1 cellular context compared by ENCODE assay signal in the genomic region with DNA sequence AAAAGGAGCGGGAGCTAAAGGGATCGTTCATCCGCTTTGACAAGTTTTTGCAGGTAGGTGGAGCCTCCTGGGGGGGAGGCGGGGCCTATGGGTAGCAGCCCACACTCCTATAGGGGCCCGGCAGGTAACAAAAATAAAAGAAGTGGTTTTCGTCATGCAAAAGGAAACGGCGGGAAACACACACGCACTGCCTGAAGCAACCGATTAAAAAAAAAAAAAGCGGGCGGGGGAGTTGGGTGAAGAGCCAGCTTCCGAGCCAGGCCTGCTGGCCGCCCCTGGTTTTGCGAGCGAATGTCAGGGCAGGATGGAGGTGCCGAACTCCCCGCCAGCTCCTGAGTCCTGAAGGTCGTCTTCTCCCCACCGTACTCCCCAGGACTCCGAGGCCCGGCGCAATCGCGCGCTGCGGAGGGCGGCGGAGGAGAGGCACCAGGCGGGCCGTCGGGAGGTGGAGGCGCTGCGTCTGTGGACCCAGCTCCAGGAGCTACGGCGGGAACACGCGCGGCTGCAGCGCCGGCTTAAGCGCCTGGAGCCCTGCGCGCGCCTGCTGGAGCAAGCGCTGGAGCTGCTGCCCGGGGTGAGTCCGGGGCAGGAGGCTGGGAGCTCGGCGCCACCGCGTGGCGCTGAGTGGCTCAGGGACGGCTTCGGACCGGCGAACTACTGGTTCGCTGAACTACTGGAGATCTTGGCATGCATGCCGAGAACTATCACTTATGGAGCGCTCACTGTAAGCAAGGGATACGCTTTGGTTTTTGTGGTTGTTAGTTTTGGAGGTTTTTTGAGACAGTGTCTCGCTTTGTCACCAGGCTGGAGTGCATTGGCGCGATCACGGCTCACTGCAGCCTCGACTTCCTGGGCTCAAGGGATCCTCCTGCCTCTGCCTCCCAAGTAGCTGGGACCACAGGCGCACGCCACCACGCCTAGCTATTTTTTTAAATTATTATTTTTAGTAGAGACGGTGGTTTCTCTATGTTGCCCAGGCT.
TF ChIP-seq lines count a peak whose summit lies in the region.

No MANE protein-coding gene starts in this region.

TF ChIP-seq in HepG2, 621 proteins besides CTCF, POLR2A, EP300 and RAD21 (continued from another document and continues in another):
- TF ChIP-seq, protein P1, sequence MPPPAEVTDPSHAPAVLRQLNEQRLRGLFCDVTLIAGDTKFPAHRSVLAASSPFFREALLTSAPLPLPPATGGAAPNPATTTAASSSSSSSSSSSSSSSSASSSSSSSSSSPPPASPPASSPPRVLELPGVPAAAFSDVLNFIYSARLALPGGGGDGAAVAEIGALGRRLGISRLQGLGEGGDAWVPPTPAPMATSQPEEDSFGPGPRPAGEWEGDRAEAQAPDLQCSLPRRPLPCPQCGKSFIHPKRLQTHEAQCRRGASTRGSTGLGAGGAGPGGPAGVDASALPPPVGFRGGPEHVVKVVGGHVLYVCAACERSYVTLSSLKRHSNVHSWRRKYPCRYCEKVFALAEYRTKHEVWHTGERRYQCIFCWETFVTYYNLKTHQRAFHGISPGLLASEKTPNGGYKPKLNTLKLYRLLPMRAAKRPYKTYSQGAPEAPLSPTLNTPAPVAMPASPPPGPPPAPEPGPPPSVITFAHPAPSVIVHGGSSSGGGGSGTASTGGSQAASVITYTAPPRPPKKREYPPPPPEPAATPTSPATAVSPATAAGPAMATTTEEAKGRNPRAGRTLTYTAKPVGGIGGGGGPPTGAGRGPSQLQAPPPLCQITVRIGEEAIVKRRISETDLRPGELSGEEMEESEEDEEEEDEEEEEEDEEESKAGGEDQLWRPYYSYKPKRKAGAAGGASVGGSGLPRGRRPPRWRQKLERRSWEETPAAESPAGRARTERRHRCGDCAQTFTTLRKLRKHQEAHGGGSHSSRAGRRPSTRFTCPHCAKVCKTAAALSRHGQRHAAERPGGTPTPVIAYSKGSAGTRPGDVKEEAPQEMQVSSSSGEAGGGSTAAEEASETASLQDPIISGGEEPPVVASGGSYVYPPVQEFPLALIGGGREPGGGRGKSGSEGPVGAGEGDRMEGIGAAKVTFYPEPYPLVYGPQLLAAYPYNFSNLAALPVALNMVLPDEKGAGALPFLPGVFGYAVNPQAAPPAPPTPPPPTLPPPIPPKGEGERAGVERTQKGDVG (CRISPR knock-in tag; IDR thresholded peaks at IDR 0.05; ENCODE audit: borderline replicate concordance) = no peak
- TF ChIP-seq ZNF264 (CRISPR knock-in tag; IDR thresholded peaks at IDR 0.05) = no peak
- TF ChIP-seq ZNF563 (CRISPR knock-in tag; IDR thresholded peaks at IDR 0.05) = 0 out of 2 replicates have a peak, but pooled peaks have one; percentile 34
- peak; percentile 48; the same call in 1 of the 2 replicates for TF ChIP-seq FOXC1 (CRISPR knock-in tag; IDR thresholded peaks at IDR 0.05; ENCODE audit: borderline replicate concordance)
- TF ChIP-seq RNF2 (conservative IDR thresholded peaks at IDR 0.05; ENCODE audit: low read depth) = peak; percentile 58; the same call in 1 of the 2 replicates
- TF ChIP-seq, protein P2, sequence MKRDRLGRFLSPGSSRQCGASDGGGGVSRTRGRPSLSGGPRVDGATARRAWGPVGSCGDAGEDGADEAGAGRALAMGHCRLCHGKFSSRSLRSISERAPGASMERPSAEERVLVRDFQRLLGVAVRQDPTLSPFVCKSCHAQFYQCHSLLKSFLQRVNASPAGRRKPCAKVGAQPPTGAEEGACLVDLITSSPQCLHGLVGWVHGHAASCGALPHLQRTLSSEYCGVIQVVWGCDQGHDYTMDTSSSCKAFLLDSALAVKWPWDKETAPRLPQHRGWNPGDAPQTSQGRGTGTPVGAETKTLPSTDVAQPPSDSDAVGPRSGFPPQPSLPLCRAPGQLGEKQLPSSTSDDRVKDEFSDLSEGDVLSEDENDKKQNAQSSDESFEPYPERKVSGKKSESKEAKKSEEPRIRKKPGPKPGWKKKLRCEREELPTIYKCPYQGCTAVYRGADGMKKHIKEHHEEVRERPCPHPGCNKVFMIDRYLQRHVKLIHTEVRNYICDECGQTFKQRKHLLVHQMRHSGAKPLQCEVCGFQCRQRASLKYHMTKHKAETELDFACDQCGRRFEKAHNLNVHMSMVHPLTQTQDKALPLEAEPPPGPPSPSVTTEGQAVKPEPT (CRISPR knock-in tag; IDR thresholded peaks at IDR 0.05; ENCODE audit: low read depth) = peak; percentile 79; the same call in 1 of the 2 replicates
- no peak for TF ChIP-seq NFRKB (IDR thresholded peaks at IDR 0.05)
- no peak for TF ChIP-seq DMAP1 (CRISPR knock-in tag; IDR thresholded peaks at IDR 0.05)
- peak; percentile 43; the same call in 1 of the 2 replicates for TF ChIP-seq SMC3 (IDR thresholded peaks at IDR 0.05; ENCODE audit: low read length)
- TF ChIP-seq SRY (CRISPR knock-in tag; IDR thresholded peaks at IDR 0.05) = no peak
- TF ChIP-seq LCORL (IDR thresholded peaks at IDR 0.05) = no peak
- peak; percentile 62; the same call in 1 of the 2 replicates for TF ChIP-seq LCORL (CRISPR knock-in tag; IDR thresholded peaks at IDR 0.05)
- TF ChIP-seq ZNF547 (CRISPR knock-in tag; IDR thresholded peaks at IDR 0.05) = peak; percentile 45; the same call in 1 of the 2 replicates
- TF ChIP-seq HMGXB4 (CRISPR knock-in tag; IDR thresholded peaks at IDR 0.05; ENCODE audit: borderline replicate concordance in 1 of 2, low read depth in 1 of 2) = peak in 1 of 2 experiments; percentile 69; a peak in 1 of 4 replicates
- TF ChIP-seq AGO2 (optimal IDR thresholded peaks at IDR 0.05; ENCODE audit: low read depth, low read length) = no peak
- TF ChIP-seq, protein P3, sequence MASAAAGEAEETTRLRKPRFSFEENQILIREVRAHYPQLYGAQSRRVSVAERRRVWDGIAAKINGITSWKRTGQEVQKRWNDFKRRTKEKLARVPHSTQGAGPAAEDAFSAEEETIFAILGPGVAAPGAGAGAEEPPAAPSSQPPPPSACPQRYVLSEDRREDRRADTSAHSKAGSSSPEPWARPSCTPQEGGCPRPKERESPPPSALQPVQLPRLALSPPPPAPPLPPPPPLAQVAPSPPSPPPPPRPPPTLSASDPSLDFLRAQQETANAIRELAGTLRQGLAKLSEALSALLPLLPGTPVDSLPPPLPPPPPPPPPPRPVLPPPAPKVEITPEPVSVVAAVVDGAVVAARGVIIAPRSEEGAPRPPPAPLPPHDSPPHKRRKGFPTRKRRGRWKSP (CRISPR knock-in tag; IDR thresholded peaks at IDR 0.05) = peak; percentile 97
- TF ChIP-seq NR2F2 (IDR thresholded peaks at IDR 0.05; ENCODE audit: borderline replicate concordance, low read depth) = no peak
- TF ChIP-seq ZNF574 (CRISPR knock-in tag; IDR thresholded peaks at IDR 0.05) = 0 out of 2 replicates have a peak, but pooled peaks have one; percentile 21
- TF ChIP-seq, protein P4, sequence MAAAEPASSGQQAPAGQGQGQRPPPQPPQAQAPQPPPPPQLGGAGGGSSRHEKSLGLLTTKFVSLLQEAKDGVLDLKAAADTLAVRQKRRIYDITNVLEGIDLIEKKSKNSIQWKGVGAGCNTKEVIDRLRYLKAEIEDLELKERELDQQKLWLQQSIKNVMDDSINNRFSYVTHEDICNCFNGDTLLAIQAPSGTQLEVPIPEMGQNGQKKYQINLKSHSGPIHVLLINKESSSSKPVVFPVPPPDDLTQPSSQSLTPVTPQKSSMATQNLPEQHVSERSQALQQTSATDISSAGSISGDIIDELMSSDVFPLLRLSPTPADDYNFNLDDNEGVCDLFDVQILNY (CRISPR knock-in tag; conservative IDR thresholded peaks at IDR 0.05) = no peak
- no peak for TF ChIP-seq TBL1XR1 (IDR thresholded peaks at IDR 0.05; ENCODE audit: borderline replicate concordance, low read length, partially characterized antibody)
- TF ChIP-seq ZNF598 (CRISPR knock-in tag; IDR thresholded peaks at IDR 0.05; ENCODE audit: borderline replicate concordance) = no peak
- TF ChIP-seq ZNF768 (CRISPR knock-in tag; IDR thresholded peaks at IDR 0.05) = peak; percentile 57; the same call in 1 of the 2 replicates
- TF ChIP-seq FOSL2 (CRISPR knock-in tag; IDR thresholded peaks at IDR 0.05) = no peak
- peak; percentile 46; the same call in 1 of the 2 replicates for TF ChIP-seq GABPB1 (CRISPR knock-in tag; IDR thresholded peaks at IDR 0.05)
- TF ChIP-seq HES4 (CRISPR knock-in tag; IDR thresholded peaks at IDR 0.05; ENCODE audit: borderline replicate concordance) = no peak
- TF ChIP-seq ZNF138 (CRISPR knock-in tag; IDR thresholded peaks at IDR 0.05; ENCODE audit: low read depth) = no peak
- TF ChIP-seq ZNF501 (CRISPR knock-in tag; IDR thresholded peaks at IDR 0.05) = 0 out of 2 replicates have a peak, but pooled peaks have one; percentile 27
- TF ChIP-seq ZNF879 (CRISPR knock-in tag; IDR thresholded peaks at IDR 0.05) = no peak
- TF ChIP-seq ZNF30 (CRISPR knock-in tag; IDR thresholded peaks at IDR 0.05) = no peak
- TF ChIP-seq ZNF331 (CRISPR knock-in tag; IDR thresholded peaks at IDR 0.05) = 0 out of 2 replicates have a peak, but pooled peaks have one; percentile 24
- 0 out of 2 replicates have a peak, but pooled peaks have one; percentile 32 for TF ChIP-seq TOPORS (CRISPR knock-in tag; IDR thresholded peaks at IDR 0.05)
- 0 out of 2 replicates have a peak, but pooled peaks have one; percentile 41 for TF ChIP-seq ZBTB7B (CRISPR knock-in tag; IDR thresholded peaks at IDR 0.05)
- no peak for TF ChIP-seq HNF4G (IDR thresholded peaks at IDR 0.05; ENCODE audit: borderline replicate concordance, low read depth, low read length)
- TF ChIP-seq HNF4G (CRISPR knock-in tag; IDR thresholded peaks at IDR 0.05; ENCODE audit: borderline replicate concordance, low read depth) = 0 out of 2 replicates have a peak, but pooled peaks have one; percentile 26
- peak; percentile 41; the same call in 1 of the 2 replicates for TF ChIP-seq SALL1 (CRISPR knock-in tag; IDR thresholded peaks at IDR 0.05)
- peak; percentile 28; the same call in 1 of the 2 replicates for TF ChIP-seq ZBTB14 (CRISPR knock-in tag; IDR thresholded peaks at IDR 0.05)
- no peak for TF ChIP-seq HNRNPUL1 (IDR thresholded peaks at IDR 0.05; ENCODE audit: low read depth, low read length)
- 0 out of 2 replicates have a peak, but pooled peaks have one; percentile 38 for TF ChIP-seq ZNF274 (CRISPR knock-in tag; IDR thresholded peaks at IDR 0.05)
- no peak for TF ChIP-seq ZNF207 (IDR thresholded peaks at IDR 0.05; ENCODE audit: borderline replicate concordance)
- TF ChIP-seq FOXA1 (IDR thresholded peaks at IDR 0.05) = no peak
- no peak for TF ChIP-seq FOXA1 (CRISPR knock-in tag; IDR thresholded peaks at IDR 0.05)
- TF ChIP-seq RXRA (CRISPR knock-in tag; IDR thresholded peaks at IDR 0.05) = 0 out of 2 replicates have a peak, but pooled peaks have one; percentile 59
- TF ChIP-seq HCFC1 (IDR thresholded peaks at IDR 0.05; ENCODE audit: low read depth, low read length) = no peak
